Comparison of ENCODE assay signal across 1 cellular context in genomic region chr1:193059282-193060225, GRCh38.
TF ChIP-seq lines count a peak whose summit lies in the region.

Gene RO60, plus strand, starts transcription at chr1:193059612. Its CDS starts 9,443 bp downstream, at chr1:193069055.
Gene UCHL5, minus strand, starts transcription at chr1:193059360. Its CDS starts 100 bp downstream, at chr1:193059260.

TF ChIP-seq in HepG2, 621 proteins besides CTCF, POLR2A, EP300 and RAD21 (continued from another document and continues in another):
- TF ChIP-seq, protein P1, sequence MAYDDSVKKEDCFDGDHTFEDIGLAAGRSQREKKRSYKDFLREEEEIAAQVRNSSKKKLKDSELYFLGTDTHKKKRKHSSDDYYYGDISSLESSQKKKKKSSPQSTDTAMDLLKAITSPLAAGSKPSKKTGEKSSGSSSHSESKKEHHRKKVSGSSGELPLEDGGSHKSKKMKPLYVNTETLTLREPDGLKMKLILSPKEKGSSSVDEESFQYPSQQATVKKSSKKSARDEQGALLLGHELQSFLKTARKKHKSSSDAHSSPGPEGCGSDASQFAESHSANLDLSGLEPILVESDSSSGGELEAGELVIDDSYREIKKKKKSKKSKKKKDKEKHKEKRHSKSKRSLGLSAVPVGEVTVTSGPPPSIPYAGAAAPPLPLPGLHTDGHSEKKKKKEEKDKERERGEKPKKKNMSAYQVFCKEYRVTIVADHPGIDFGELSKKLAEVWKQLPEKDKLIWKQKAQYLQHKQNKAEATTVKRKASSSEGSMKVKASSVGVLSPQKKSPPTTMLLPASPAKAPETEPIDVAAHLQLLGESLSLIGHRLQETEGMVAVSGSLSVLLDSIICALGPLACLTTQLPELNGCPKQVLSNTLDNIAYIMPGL (CRISPR knock-in tag; IDR thresholded peaks at IDR 0.05; ENCODE audit: borderline replicate concordance in 1 of 2, low read depth in 1 of 2) = peak; percentile 89 to 91
- TF ChIP-seq ZNF326 (CRISPR knock-in tag; IDR thresholded peaks at IDR 0.05; ENCODE audit: borderline replicate concordance) (no peak), ZNF367 (CRISPR knock-in tag; IDR thresholded peaks at IDR 0.05; ENCODE audit: borderline replicate concordance) (peak; percentile 26; the same call in 1 of the 2 replicates), ZNF354B (CRISPR knock-in tag; IDR thresholded peaks at IDR 0.05) (no peak), ZNF704 (CRISPR knock-in tag; IDR thresholded peaks at IDR 0.05; ENCODE audit: borderline replicate concordance) (peak; percentile 81), ISL2 (CRISPR knock-in tag; IDR thresholded peaks at IDR 0.05) (peak; percentile 88), SOX13 (IDR thresholded peaks at IDR 0.05) (no peak), SOX13 (CRISPR knock-in tag; conservative IDR thresholded peaks at IDR 0.05 in 1 of 2, IDR thresholded peaks at IDR 0.05 in 1 of 2) (peak in 1 of 2 experiments; percentile 73; a peak in 2 of 4 replicates), ZNF432 (CRISPR knock-in tag; IDR thresholded peaks at IDR 0.05; ENCODE audit: borderline replicate concordance) (no peak), PHF21A (CRISPR knock-in tag; IDR thresholded peaks at IDR 0.05) (peak; percentile 96), ZNF816 (CRISPR knock-in tag; IDR thresholded peaks at IDR 0.05; ENCODE audit: borderline replicate concordance) (peak; percentile 55; the same call in 1 of the 2 replicates), HOXD1 (CRISPR knock-in tag; IDR thresholded peaks at IDR 0.05) (peak; percentile 86), MIER3 (CRISPR knock-in tag; IDR thresholded peaks at IDR 0.05; ENCODE audit: borderline replicate concordance) (peak; percentile 97), CEBPB (IDR thresholded peaks at IDR 0.05; ENCODE audit: borderline replicate concordance, low read depth, low read length) (0 out of 2 replicates have a peak, but pooled peaks have one; percentile 9), ZKSCAN5 (CRISPR knock-in tag; IDR thresholded peaks at IDR 0.05) (0 out of 2 replicates have a peak, but pooled peaks have one; percentile 25), NCOA5 (CRISPR knock-in tag; IDR thresholded peaks at IDR 0.05) (no peak), PAF1 (CRISPR knock-in tag; IDR thresholded peaks at IDR 0.05) (no peak), RERE (CRISPR knock-in tag; IDR thresholded peaks at IDR 0.05; ENCODE audit: low read depth) (no peak), TCF7 (IDR thresholded peaks at IDR 0.05; ENCODE audit: low read depth) (no peak), MED1 (CRISPR knock-in tag; IDR thresholded peaks at IDR 0.05) (peak; percentile 92), BRF2 (CRISPR knock-in tag; IDR thresholded peaks at IDR 0.05) (peak; percentile 88), GABPA (IDR thresholded peaks at IDR 0.05; ENCODE audit: low read depth, low read length) (peak; percentile 69), GABPA (CRISPR knock-in tag; IDR thresholded peaks at IDR 0.05; ENCODE audit: low read depth) (peak; percentile 92), STAG1 (CRISPR knock-in tag; IDR thresholded peaks at IDR 0.05) (peak; percentile 41), TCF12 (IDR thresholded peaks at IDR 0.05) (no peak), TCF12 (CRISPR knock-in tag; IDR thresholded peaks at IDR 0.05) (no peak; the same call in 1 of the 2 replicates), NKX3-1 (CRISPR knock-in tag; IDR thresholded peaks at IDR 0.05) (peak; percentile 74; the same call in 1 of the 2 replicates), LCORL (IDR thresholded peaks at IDR 0.05) (no peak), LCORL (CRISPR knock-in tag; IDR thresholded peaks at IDR 0.05) (peak; percentile 82), HOMEZ (CRISPR knock-in tag; IDR thresholded peaks at IDR 0.05; ENCODE audit: low read depth) (peak; percentile 98), IRF1 (CRISPR knock-in tag; IDR thresholded peaks at IDR 0.05; ENCODE audit: low read depth) (no peak), ZBTB34 (CRISPR knock-in tag; IDR thresholded peaks at IDR 0.05) (no peak), ETV6 (CRISPR knock-in tag; conservative IDR thresholded peaks at IDR 0.05) (peak; percentile 73), ZNF773 (CRISPR knock-in tag; IDR thresholded peaks at IDR 0.05; ENCODE audit: borderline replicate concordance) (0 out of 2 replicates have a peak, but pooled peaks have one; percentile 21), HIVEP1 (CRISPR knock-in tag; IDR thresholded peaks at IDR 0.05) (peak; percentile 90), BORCS8-MEF2B (CRISPR knock-in tag; IDR thresholded peaks at IDR 0.05) (peak; percentile 71), ZBTB14 (CRISPR knock-in tag; IDR thresholded peaks at IDR 0.05) (peak; percentile 43; the same call in 1 of the 2 replicates), NR1H2 (CRISPR knock-in tag; IDR thresholded peaks at IDR 0.05; ENCODE audit: borderline replicate concordance, low read depth) (peak; percentile 54; the same call in 1 of the 2 replicates), BHLHE40 (IDR thresholded peaks at IDR 0.05; ENCODE audit: low read length) (peak; percentile 72; the same call in 1 of the 2 replicates), ZNF720 (CRISPR knock-in tag; IDR thresholded peaks at IDR 0.05) (no peak)
- TF ChIP-seq, protein P2, sequence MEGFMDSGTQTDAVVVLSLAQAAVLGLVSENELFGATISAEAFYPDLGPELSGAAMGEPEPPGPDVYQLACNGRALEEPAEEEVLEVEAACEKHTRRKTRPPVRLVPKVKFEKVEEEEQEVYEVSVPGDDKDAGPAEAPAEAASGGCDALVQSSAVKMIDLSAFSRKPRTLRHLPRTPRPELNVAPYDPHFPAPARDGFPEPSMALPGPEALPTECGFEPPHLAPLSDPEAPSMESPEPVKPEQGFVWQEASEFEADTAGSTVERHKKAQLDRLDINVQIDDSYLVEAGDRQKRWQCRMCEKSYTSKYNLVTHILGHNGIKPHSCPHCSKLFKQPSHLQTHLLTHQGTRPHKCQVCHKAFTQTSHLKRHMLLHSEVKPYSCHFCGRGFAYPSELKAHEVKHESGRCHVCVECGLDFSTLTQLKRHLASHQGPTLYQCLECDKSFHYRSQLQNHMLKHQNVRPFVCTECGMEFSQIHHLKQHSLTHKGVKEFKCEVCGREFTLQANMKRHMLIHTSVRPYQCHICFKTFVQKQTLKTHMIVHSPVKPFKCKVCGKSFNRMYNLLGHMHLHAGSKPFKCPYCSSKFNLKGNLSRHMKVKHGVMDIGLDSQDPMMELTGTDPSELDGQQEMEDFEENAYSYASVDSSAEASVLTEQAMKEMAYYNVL (CRISPR knock-in tag; IDR thresholded peaks at IDR 0.05; ENCODE audit: borderline replicate concordance) = peak; percentile 18; the same call in 1 of the 2 replicates
- TF ChIP-seq, protein P3, sequence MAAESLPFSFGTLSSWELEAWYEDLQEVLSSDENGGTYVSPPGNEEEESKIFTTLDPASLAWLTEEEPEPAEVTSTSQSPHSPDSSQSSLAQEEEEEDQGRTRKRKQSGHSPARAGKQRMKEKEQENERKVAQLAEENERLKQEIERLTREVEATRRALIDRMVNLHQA (CRISPR knock-in tag; IDR thresholded peaks at IDR 0.05) = no peak
- TF ChIP-seq, protein P4, sequence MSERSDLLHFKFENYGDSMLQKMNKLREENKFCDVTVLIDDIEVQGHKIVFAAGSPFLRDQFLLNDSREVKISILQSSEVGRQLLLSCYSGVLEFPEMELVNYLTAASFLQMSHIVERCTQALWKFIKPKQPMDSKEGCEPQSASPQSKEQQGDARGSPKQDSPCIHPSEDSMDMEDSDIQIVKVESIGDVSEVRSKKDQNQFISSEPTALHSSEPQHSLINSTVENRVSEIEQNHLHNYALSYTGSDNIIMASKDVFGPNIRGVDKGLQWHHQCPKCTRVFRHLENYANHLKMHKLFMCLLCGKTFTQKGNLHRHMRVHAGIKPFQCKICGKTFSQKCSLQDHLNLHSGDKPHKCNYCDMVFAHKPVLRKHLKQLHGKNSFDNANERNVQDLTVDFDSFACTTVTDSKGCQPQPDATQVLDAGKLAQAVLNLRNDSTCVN (CRISPR knock-in tag; IDR thresholded peaks at IDR 0.05; ENCODE audit: borderline replicate concordance) = peak; percentile 88
